ENCODE assay signal across 1 cellular context in genomic region chr14:101808020-101808641, GRCh38.
TF ChIP-seq lines count a peak whose summit lies in the region.

No MANE protein-coding gene starts in this region.

TF ChIP-seq in HEK293, 187 proteins besides CTCF, POLR2A, EP300 and RAD21 (continued from another document):
- TF ChIP-seq ZNF214 (tag by site-specific recombination; IDR thresholded peaks at IDR 0.05; ENCODE audit: borderline replicate concordance) (no peak), ZBTB48 (tag by site-specific recombination; IDR thresholded peaks at IDR 0.05) (peak; percentile 74), ZXDB (tag by site-specific recombination; IDR thresholded peaks at IDR 0.05) (0 out of 2 replicates have a peak, but pooled peaks have one; percentile 25), ZNF501 (tag by site-specific recombination; IDR thresholded peaks at IDR 0.05) (no peak), ZNF362 (tag by site-specific recombination; IDR thresholded peaks at IDR 0.05) (peak; percentile 16; the same call in 1 of the 2 replicates), ZEB2 (tag by site-specific recombination; IDR thresholded peaks at IDR 0.05) (peak; percentile 68), GLIS2 (tag by site-specific recombination; IDR thresholded peaks at IDR 0.05) (0 out of 2 replicates have a peak, but pooled peaks have one; percentile 16), IKZF3 (tag by site-specific recombination; IDR thresholded peaks at IDR 0.05) (peak; percentile 63), ZNF658 (tag by site-specific recombination; IDR thresholded peaks at IDR 0.05) (no peak), ZNF280C (tag by site-specific recombination; IDR thresholded peaks at IDR 0.05) (no peak), ZNF610 (tag by site-specific recombination; IDR thresholded peaks at IDR 0.05; ENCODE audit: borderline replicate concordance) (no peak), ZNF561 (tag by site-specific recombination; IDR thresholded peaks at IDR 0.05; ENCODE audit: borderline replicate concordance) (0 out of 2 replicates have a peak, but pooled peaks have one; percentile 8)
TF ChIP-seq in HEK293: peak in this region for 14.
